In the genomic region with DNA sequence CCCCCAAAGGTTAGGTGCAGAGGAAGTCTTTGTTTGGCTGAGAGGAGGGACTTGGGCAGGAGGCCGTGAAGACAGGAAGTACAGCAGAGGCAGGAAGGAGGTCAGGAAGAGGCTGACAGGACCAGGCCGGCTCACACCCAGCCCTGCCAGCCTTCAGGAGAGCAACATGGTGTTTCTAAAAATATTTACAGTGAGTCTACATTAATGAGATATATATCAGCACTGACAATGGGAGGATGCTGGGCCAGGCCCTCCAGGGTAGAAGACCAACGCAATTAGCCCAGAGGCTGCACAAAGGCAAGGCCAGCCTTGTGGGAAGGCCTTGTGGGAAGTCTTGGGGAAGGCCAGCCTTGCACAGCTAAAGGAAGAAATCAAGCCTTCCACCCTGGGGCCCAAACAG, we compare ENCODE assay signal across 22 cellular contexts. TPM values are rescaled to one million over a fixed set of nuclear protein-coding genes. Genes with fewer than 3 reads are reported as not detected.
A peak's percentile ranks its signal among the peaks of the same experiment; 100 is the strongest.
DNase-seq lines count a peak whose midpoint lies in the region; ATAC-seq, FAIRE-seq and TF ChIP-seq lines count a peak whose summit lies in the region.
"Had no signal": no experiment of that assay in that cellular context is flagged by ENCODE, and none has a peak within 500 bp of the region (broad histone marks: within the 10 kb centered on the region; RNA-seq: fewer than 3 reads in every experiment).

No MANE protein-coding gene starts in this region.

- no peak overlapping the region for H4K91ac ChIP-seq in neuronal stem cell (ENCODE audit: low read depth, low read length, poor library complexity)

- CTCF ChIA-PET in OCI-LY7 (lab: Charles Lee; ENCODE audit: unreplicated experiment) = no interaction called here

- H3K9me3 ChIP-seq in OCI-LY7 (ENCODE audit: low read length) (no peaks in the 10 kb centered on the region), heart right ventricle (no peaks in the 10 kb centered on the region), neuronal stem cell (replicated peaks in 1 of 2; ENCODE audit: control insufficient read depth in 2 of 2, insufficient read depth in 1 of 2, low read depth in 1 of 2, low read length in 2 of 2) (no peaks in the 10 kb centered on the region)
- H3K9me3 ChIP-seq: A549, Caco-2, Peyer's patch had no signal

- no peak overlapping the region for H2BK5ac ChIP-seq in neuronal stem cell (ENCODE audit: low read length)

- H3K27ac ChIP-seq in OCI-LY7 (ENCODE audit: low read depth, low read length, poor library complexity, severe bottlenecking) (no peak overlapping the region), heart right ventricle (peak overlapping the region in 6 of 10 donors; percentile 10 to 66 (median 45)), neuronal stem cell (replicated peaks; ENCODE audit: low read length) (no peak overlapping the region)
- H3K27ac ChIP-seq: KMS-11, Peyer's patch had no signal

- no peaks in the 10 kb centered on the region for H3K79me1 ChIP-seq in neuronal stem cell (ENCODE audit: low read depth, low read length)

- peaks cover 8% of the 10 kb centered on the region for H3K4me1 ChIP-seq in OCI-LY7 (ENCODE audit: insufficient read depth, low read length, poor library complexity, severe bottlenecking)
- H3K4me1 ChIP-seq in heart right ventricle = peaks cover 4 to 65% (median 27%) of the 10 kb centered on the region in 9 donors
- peaks cover 8 to 16% of the 10 kb centered on the region in 2 donors for H3K4me1 ChIP-seq in neuronal stem cell (ENCODE audit: control insufficient read depth in 2 of 2, insufficient read depth in 1 of 2, low read depth in 1 of 2, low read length in 2 of 2)
- H3K4me1 ChIP-seq: Caco-2, Peyer's patch had no signal

- no TSS peak for BruUV-seq in OCI-LY7 (replicated peaks; lab: Mats Ljungman, UMichigan)

- intact Hi-C loops in cardiac septum (cut with DNase I) = no loop called here
- intact Hi-C loops in Right ventricle myocardium inferior (cut with DNase I) = loop anchor here (10.0 kb wide), 1 partner anchor 290 kb away; no protein-coding TSS in a partner anchor
- intact Hi-C loops in OCI-LY7 (cut with micrococcal nuclease; ENCODE audit: unreplicated experiment) = loop anchor here (10.0 kb wide), 2 partner anchors 240 to 1300 kb away; no protein-coding TSS in a partner anchor
- intact Hi-C loops in heart right ventricle (cut with DNase I) = loop anchor here in 8 of 10 donors (5.0 kb wide), 6 partner anchors 43 to 403 kb away; no protein-coding TSS in a partner anchor

- H3K4ac ChIP-seq in neuronal stem cell (ENCODE audit: low read length) = no peak overlapping the region

- H3K79me2 ChIP-seq in OCI-LY7 (ENCODE audit: insufficient read depth, low read depth, low read length) = no peaks in the 10 kb centered on the region

- no peak for TF ChIP-seq CTCF in OCI-LY7 (conservative IDR thresholded peaks at IDR 0.05; ENCODE audit: low read length)
- TF ChIP-seq CTCF in heart right ventricle (IDR thresholded peaks at IDR 0.05) = no peak
- TF ChIP-seq CTCF in D721Med (IDR thresholded peaks at IDR 0.05; ENCODE audit: insufficient read depth, missing control alignments) = no peak

- H4K20me1 ChIP-seq in OCI-LY7 (ENCODE audit: insufficient read depth, low read length) = no peaks in the 10 kb centered on the region

- no peak overlapping the region for H2BK12ac ChIP-seq in neuronal stem cell (ENCODE audit: low read length)

- POLR2A ChIA-PET in OCI-LY7 (lab: Charles Lee) = no interaction called here

- H2AK5ac ChIP-seq in neuronal stem cell (ENCODE audit: low read depth, low read length) = no peak overlapping the region

- H2BK120ac ChIP-seq in neuronal stem cell (ENCODE audit: low read depth, low read length) = no peak overlapping the region

- no peak overlapping the region for H3K9ac ChIP-seq in neuronal stem cell (ENCODE audit: low read depth, low read length, poor library complexity)
- H3K9ac ChIP-seq: KMS-11 had no signal

- H3K36me3 ChIP-seq in OCI-LY7 (ENCODE audit: insufficient read depth, low read length) = no peaks in the 10 kb centered on the region
- H3K36me3 ChIP-seq in heart right ventricle = no peaks in the 10 kb centered on the region
- H3K36me3 ChIP-seq in neuronal stem cell (replicated peaks in 1 of 2; ENCODE audit: control insufficient read depth in 2 of 2, insufficient read depth in 2 of 2, low read length in 2 of 2) = no peaks in the 10 kb centered on the region
- H3K36me3 ChIP-seq: Peyer's patch had no signal

- DNase-seq in cardiac septum (ENCODE audit: low spot score) = peak; percentile 82
- DNase-seq in Right ventricle myocardium inferior (ENCODE audit: missing footprints) = no peak
- DNase-seq in OCI-LY7 (ENCODE audit: low spot score) = peak; percentile 17
- DNase-seq in heart right ventricle = no peak
- DNase-seq in neuronal stem cell (ENCODE audit: low spot score) = no peak
- DNase-seq in glomerular visceral epithelial cell (ENCODE audit: extremely low spot score) = no peak
- no peak for DNase-seq in NCI-H345 (lab: John Stamatoyannopoulos, UW)
- DNase-seq in D721Med (ENCODE audit: insufficient read length, low spot score) = no peak
- DNase-seq: Caco-2, HFFc6, NCI-H1048, NCI-H1436 treated with DMSO at 0.1 percent for 48 hours, NCI-H2081 treated with DMSO at 0.1 percent for 48 hours, NCI-H510A treated with DMSO at 0.1 percent for 48 hours, NCI-H82, Peyer's patch, SHP77 had no signal

- H3K9me2 ChIP-seq in OCI-LY7 (ENCODE audit: insufficient read depth, low read length) = no peaks in the 10 kb centered on the region

- no peak overlapping the region for H3K18ac ChIP-seq in neuronal stem cell (ENCODE audit: low read length)

- peaks cover 0 to 3% (median 0%) of the 10 kb centered on the region in 7 donors for H3K27me3 ChIP-seq in heart right ventricle
- no peaks in the 10 kb centered on the region for H3K27me3 ChIP-seq in neuronal stem cell (ENCODE audit: control insufficient read depth in 3 of 3, insufficient read depth in 3 of 3, low read depth in 1 of 3, low read length in 3 of 3)
- H3K27me3 ChIP-seq: Peyer's patch had no signal

- no peak overlapping the region for H3K4me3 ChIP-seq in OCI-LY7 (ENCODE audit: low read depth, low read length, poor library complexity, severe bottlenecking)
- no peak overlapping the region for H3K4me3 ChIP-seq in heart right ventricle
- no peak overlapping the region for H3K4me3 ChIP-seq in neuronal stem cell (ENCODE audit: low read length in 2 of 2)
- H3K4me3 ChIP-seq: A549, Peyer's patch had no signal

- ATAC-seq in Right ventricle myocardium inferior (no peak), heart right ventricle (peak in 7 of 8 donors; percentile 8 to 69 (median 37))
- ATAC-seq: A549 had no signal

- FAIRE-seq in D721Med (lab: Jason Lieb, UNC) = no peak
- FAIRE-seq: A549, GM19239 had no signal

- 48 to 59% methylated on average over 3 of the region's 3 CpGs for WGBS in heart right ventricle, 2 donors
- WGBS in neuronal stem cell (ENCODE audit: extremely low coverage in 2 of 2, insufficient read length in 2 of 2, insufficient replicate concordance in 1 of 2), 2 donors = no CpG with 5 or more reads among the region's 3 CpGs

- no peak overlapping the region for H3K14ac ChIP-seq in neuronal stem cell (ENCODE audit: low read length)

- no peak overlapping the region for H2BK15ac ChIP-seq in neuronal stem cell (ENCODE audit: low read length)

- 0 out of 2 replicates have a peak overlapping the region, but pooled peaks have one; percentile 21 for H3K4me2 ChIP-seq in OCI-LY7 (ENCODE audit: low read length)
- H3K4me2 ChIP-seq in neuronal stem cell (ENCODE audit: insufficient read depth, low read length, poor library complexity, severe bottlenecking) = no peak overlapping the region
- H3K4me2 ChIP-seq: A549, KMS-11 had no signal

- H4K8ac ChIP-seq in neuronal stem cell (ENCODE audit: low read depth, low read length) = no peak overlapping the region

- peak overlapping the region; percentile 62 for H2AFZ ChIP-seq in OCI-LY7 (ENCODE audit: low read length)
- H2AFZ ChIP-seq in neuronal stem cell (ENCODE audit: low read length) = peak overlapping the region; percentile 2

- no peak overlapping the region for H3K23ac ChIP-seq in neuronal stem cell (ENCODE audit: low read depth, low read length, poor library complexity)

RNA-seq across cellular contexts. Expression of a gene that starts 7.9 kb away (rescaled TPM):
- total RNA-seq in cardiac septum = 16.6 TPM
- total RNA-seq in Right ventricle myocardium inferior = 18.4 TPM
- total RNA-seq in OCI-LY7 (2014; rRNA removed; shearing (Covaris generic)) = not detected in 2 replicates
- total RNA-seq in OCI-LY7 (2022) = not detected in 2 replicates
- total RNA-seq in heart right ventricle = 10 to 100 TPM in 7 of 10 donors, 1 to 10 TPM in 3; 7.5 to 39.3 (median 13.9) TPM
- 1 to 10 TPM; 2.0 to 7.2 TPM for polyA plus RNA-seq in heart right ventricle
- 1.6 TPM for polyA plus RNA-seq in neuronal stem cell (2013, experiment 1 of 2)
- polyA plus RNA-seq in neuronal stem cell (2013, experiment 2 of 2) = 1.6 TPM
- total RNA-seq: Caco-2; CD4-positive, CD25-positive, alpha-beta regulatory T cell; HFFc6; MCF 10A had no signal
- polyA plus RNA-seq: CD4-positive, CD25-positive, alpha-beta regulatory T cell had no signal

Comparison
In these comparisons a context has a peak if more than half of its experiments do, and no peak if none do; other contexts are left out.
1. DNase-seq: peak in cardiac septum (single experiment) and OCI-LY7 (single experiment); none in Right ventricle myocardium inferior (single experiment), heart right ventricle (0 of 2), neuronal stem cell (single experiment), glomerular visceral epithelial cell (single experiment), NCI-H345 (single experiment) and D721Med (single experiment).
2. H3K27ac ChIP-seq: peak in heart right ventricle (6 of 10); none in OCI-LY7 (single experiment) and neuronal stem cell (single experiment).
3. RNA of a gene that starts 7.9 kb away (total RNA-seq): 18.4 TPM in Right ventricle myocardium inferior (single experiment), 16.6 TPM in cardiac septum (single experiment) and 7.5 to 39.3 TPM in heart right ventricle; not detected in OCI-LY7; every median in the first group is over 4 times any median in the second.